9 cellular contexts compared by ENCODE assay signal in the genomic region with DNA sequence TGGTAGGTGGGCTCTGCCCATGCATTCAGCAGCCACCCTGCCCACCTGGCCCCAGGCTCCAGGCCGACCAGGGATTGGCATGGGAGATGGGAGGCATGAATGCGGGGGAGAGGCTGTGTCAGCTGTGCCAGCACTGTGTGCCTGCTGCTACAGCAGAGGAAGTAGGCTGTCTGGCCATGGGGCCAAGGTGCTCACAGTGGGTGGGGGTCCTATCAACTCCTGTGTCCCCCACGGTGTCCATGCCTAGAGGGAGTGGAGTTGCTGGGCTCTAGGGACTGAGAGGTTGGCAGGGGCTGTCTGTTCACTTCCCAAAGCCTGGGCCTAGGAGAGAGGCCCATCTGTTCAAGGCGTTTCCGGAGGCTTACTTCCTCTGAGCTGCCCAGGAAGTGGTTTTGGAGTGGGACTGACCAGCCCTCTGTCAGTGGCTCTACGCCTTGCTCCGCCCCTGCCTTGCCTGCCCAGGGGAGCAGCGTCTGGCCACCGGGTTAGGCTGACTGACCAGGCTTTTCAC. TPM values are rescaled to one million over a fixed set of nuclear protein-coding genes. Genes with fewer than 3 reads are reported as not detected.
DNase-seq lines count a peak whose midpoint lies in the region; ATAC-seq and TF ChIP-seq lines count a peak whose summit lies in the region.
"Had no signal": no experiment of that assay in that cellular context is flagged by ENCODE, and none has a peak within 500 bp of the region (broad histone marks: within the 10 kb centered on the region; RNA-seq: fewer than 3 reads in every experiment).

No MANE protein-coding gene starts in this region.

- 61 to 70% methylated on average over 9 of the region's 9 CpGs for WGBS in GM23248 (ENCODE audit: low coverage in 1 of 2, low lambda C conversion rate in 2 of 2, missing lambda C conversion rate in 2 of 2), 2 experiments

- ATAC-seq in Right ventricle myocardium superior (ENCODE audit: poor library complexity), result peak; percentile 70
- ATAC-seq in stimulated activated memory B cell treated with anti-CD40 and anti-IgM and Interleukin-4, amounts not matched to agents 10 μg/mL and 1 μg/mL and 100 μg/mL, for 72 hours, result no peak
- ATAC-seq in esophagus mucosa, result no peak

- no peaks in the 10 kb centered on the region for H4K20me1 ChIP-seq in GM23248 (ENCODE audit: insufficient read depth)
- peaks cover 3% of the 10 kb centered on the region; the same call in 1 of the 2 replicates for H4K20me1 ChIP-seq in SU-DHL-6 (ENCODE audit: low read depth, low read length)

- no peaks in the 10 kb centered on the region for H3K9me3 ChIP-seq in GM23248 (ENCODE audit: low read depth)
- H3K9me3 ChIP-seq in SU-DHL-6 (ENCODE audit: insufficient read depth, low read length), result no peaks in the 10 kb centered on the region

- in situ Hi-C loops in GM23248 (cut with MboI), result no loop called here

- peaks cover 4% of the 10 kb centered on the region; the same call in 1 of the 2 replicates for H3K4me1 ChIP-seq in GM23248 (ENCODE audit: insufficient read depth)

- H3K4me3 Mint-ChIP-seq in stimulated activated memory B cell treated with anti-CD40 and anti-IgM and Interleukin-4, amounts not matched to agents 10 μg/mL and 1 μg/mL and 100 μg/mL, for 72 hours, result peak overlapping the region; percentile 39
- H3K4me3 Mint-ChIP-seq: activated naive CD8-positive, alpha-beta T cell treated with anti-CD3 and anti-CD28 coated beads, Interleukin-2, amount 10 ng/mL, durations not matched to agents 7 days and 5 days had no signal

- H3K79me2 ChIP-seq in GM23248 (ENCODE audit: insufficient read depth) (0 out of 2 replicates have a peak, but pooled peaks cover 6% of the 10 kb centered on the region), SU-DHL-6 (ENCODE audit: insufficient read depth, low read length) (peaks cover 98% of the 10 kb centered on the region)

- no peaks in the 10 kb centered on the region for H3K36me3 ChIP-seq in GM23248 (ENCODE audit: low read depth)
- H3K36me3 ChIP-seq in SU-DHL-6 (ENCODE audit: low read length), result no peaks in the 10 kb centered on the region

- H3F3A ChIP-seq in GM23248 (ENCODE audit: insufficient read depth) (no peaks in the 10 kb centered on the region), SU-DHL-6 (ENCODE audit: insufficient read depth) (peaks cover 67% of the 10 kb centered on the region)

- DNase-seq in GM23248 (peak; percentile 41), Right ventricle myocardium superior (peak; percentile 87), GM10248 (ENCODE audit: extremely low spot score) (no peak)
- DNase-seq in activated naive CD4-positive, alpha-beta T cell treated with Interleukin-2 at 50 U/mL for 16 hours, result no peak
- no peak for DNase-seq in activated effector memory CD4-positive, alpha-beta T cell treated with anti-CD3 and anti-CD28 coated beads, Interleukin-2, amount 50 U/mL, for 16 hours
- DNase-seq: activated naive CD8-positive, alpha-beta T cell treated with anti-CD3 and anti-CD28 coated beads, Interleukin-2, amount 10 ng/mL, durations not matched to agents 7 days and 5 days had no signal

- no peak overlapping the region for H3K9ac ChIP-seq in GM23248
- peak overlapping the region; percentile 53 for H3K9ac ChIP-seq in SU-DHL-6 (ENCODE audit: low read length)

- H3K4me2 ChIP-seq in GM23248 (ENCODE audit: unreplicated experiment), result no peak overlapping the region
- H3K4me2 ChIP-seq in SU-DHL-6 (ENCODE audit: low read depth, low read length, poor library complexity, severe bottlenecking), result peak overlapping the region; percentile 78

- POLR2A ChIA-PET in GM10248 (lab: Yijun Ruan, JAX), result no interaction called here

- H3K27me3 Mint-ChIP-seq in stimulated activated memory B cell treated with anti-CD40 and anti-IgM and Interleukin-4, amounts not matched to agents 10 μg/mL and 1 μg/mL and 100 μg/mL, for 72 hours, result no peaks in the 10 kb centered on the region

- intact Hi-C loops in Right ventricle myocardium superior (cut with DNase I), result no loop called here

- H3K27ac ChIP-seq in GM23248 (no peak overlapping the region), SU-DHL-6 (ENCODE audit: low read depth, low read length) (peak overlapping the region; percentile 94)

- CTCF ChIA-PET in GM10248 (lab: Yijun Ruan, JAX), result interaction anchor here (2.1 to 10.7 kb wide), 2 partner anchors 30 to 33 kb away, joined by 12 to 66 read pairs; no protein-coding TSS in a partner anchor

- peaks cover 91% of the 10 kb centered on the region for H3K4me1 Mint-ChIP-seq in stimulated activated memory B cell treated with anti-CD40 and anti-IgM and Interleukin-4, amounts not matched to agents 10 μg/mL and 1 μg/mL and 100 μg/mL, for 72 hours

- H3K9me3 Mint-ChIP-seq in stimulated activated memory B cell treated with anti-CD40 and anti-IgM and Interleukin-4, amounts not matched to agents 10 μg/mL and 1 μg/mL and 100 μg/mL, for 72 hours, result no peaks in the 10 kb centered on the region
- H3K9me3 Mint-ChIP-seq: activated naive CD8-positive, alpha-beta T cell treated with anti-CD3 and anti-CD28 coated beads, Interleukin-2, amount 10 ng/mL, durations not matched to agents 7 days and 5 days had no signal

- H3K36me3 Mint-ChIP-seq in stimulated activated memory B cell treated with anti-CD40 and anti-IgM and Interleukin-4, amounts not matched to agents 10 μg/mL and 1 μg/mL and 100 μg/mL, for 72 hours, result peaks cover 12% of the 10 kb centered on the region
- H3K36me3 Mint-ChIP-seq: activated naive CD8-positive, alpha-beta T cell treated with anti-CD3 and anti-CD28 coated beads, Interleukin-2, amount 10 ng/mL, durations not matched to agents 7 days and 5 days had no signal

- TF ChIP-seq CTCF in SU-DHL-6 (IDR thresholded peaks at IDR 0.05; ENCODE audit: insufficient read depth, low read length, poor library complexity, severe bottlenecking) (no peak), GM10248 (IDR thresholded peaks at IDR 0.05; ENCODE audit: control extremely low read depth, extremely low read depth, low read depth, missing control alignments) (no peak)

- H3K27ac Mint-ChIP-seq in stimulated activated memory B cell treated with anti-CD40 and anti-IgM and Interleukin-4, amounts not matched to agents 10 μg/mL and 1 μg/mL and 100 μg/mL, for 72 hours, result peak overlapping the region; percentile 80
- H3K27ac Mint-ChIP-seq: activated naive CD8-positive, alpha-beta T cell treated with anti-CD3 and anti-CD28 coated beads, Interleukin-2, amount 10 ng/mL, durations not matched to agents 7 days and 5 days had no signal

- H2AFZ ChIP-seq in GM23248, result 0 out of 2 replicates have a peak overlapping the region, but pooled peaks have one; percentile 56
- H2AFZ ChIP-seq in SU-DHL-6 (ENCODE audit: low read depth, low read length, severe bottlenecking), result no peak overlapping the region

- H3K27me3 ChIP-seq in GM23248 (replicated peaks; ENCODE audit: insufficient read depth), result no peaks in the 10 kb centered on the region
- no peaks in the 10 kb centered on the region for H3K27me3 ChIP-seq in SU-DHL-6 (ENCODE audit: low read length)

- H3K9me2 ChIP-seq in GM23248 (ENCODE audit: insufficient read depth) (no peaks in the 10 kb centered on the region), SU-DHL-6 (replicated peaks; ENCODE audit: insufficient read depth, low read length) (no peaks in the 10 kb centered on the region)

- no peak overlapping the region for H3K4me3 ChIP-seq in GM23248
- H3K4me3 ChIP-seq in SU-DHL-6 (ENCODE audit: insufficient read depth, low read length, poor library complexity, severe bottlenecking), result peak overlapping the region; percentile 25

RNA-seq across cellular contexts. Expression of gene PRKCD, which starts 5.8 kb away (rescaled TPM):
- 1.8 and 2.5 TPM in 2 replicates for total RNA-seq in GM23248 (2014; rRNA removed; shearing (Covaris generic))
- polyA plus RNA-seq in GM23248 (2016; fragmentation: Nextera tagmentation; extraction: Ambion mirVana), result 9.2 and 9.6 TPM in 2 replicates
- total RNA-seq in Right ventricle myocardium superior (15.3 TPM), esophagus mucosa (21.2 TPM)

RNA-seq across cellular contexts. Expression of gene RFT1, which starts 36.6 kb away (rescaled TPM):
- total RNA-seq in GM23248 (2014; rRNA removed; shearing (Covaris generic)), result 20.9 and 35.0 TPM in 2 replicates
- polyA plus RNA-seq in GM23248 (2016; fragmentation: Nextera tagmentation; extraction: Ambion mirVana), result 35.7 and 43.8 TPM in 2 replicates
- total RNA-seq in Right ventricle myocardium superior (9.8 TPM), esophagus mucosa (15.8 TPM)

Comparison
In these comparisons a context has a peak if more than half of its experiments do, and no peak if none do; other contexts are left out.
1. DNase-seq: peak in GM23248 (single experiment) and Right ventricle myocardium superior (single experiment); none in GM10248 (single experiment), activated naive CD4-positive, alpha-beta T cell treated with Interleukin-2 at 50 U/mL for 16 hours (single experiment) and activated effector memory CD4-positive, alpha-beta T cell treated with anti-CD3 and anti-CD28 coated beads, Interleukin-2, amount 50 U/mL, for 16 hours (single experiment).